Comparison of ENCODE assay signal across 17 cellular contexts in the genomic region with DNA sequence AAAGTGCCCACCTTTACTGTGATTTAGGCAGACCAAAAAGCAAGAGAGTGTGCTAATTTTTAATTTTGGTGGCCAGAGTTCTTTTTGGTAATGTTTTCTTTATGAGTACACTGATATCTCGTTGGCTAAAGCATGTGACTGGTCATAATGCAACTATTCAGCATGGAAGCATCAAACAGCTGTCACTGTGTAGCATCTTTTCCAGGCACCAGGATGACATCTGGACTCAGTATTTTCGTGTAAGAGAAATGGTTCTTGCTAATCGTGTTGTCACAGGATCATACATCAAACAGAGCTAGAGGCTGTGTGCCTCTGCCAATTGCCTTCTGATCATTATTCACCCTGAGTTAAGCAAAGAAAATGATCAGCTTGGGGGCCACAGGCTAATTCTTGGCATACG.
DNase-seq lines count a peak whose midpoint lies in the region; TF ChIP-seq lines count a peak whose summit lies in the region.
"Had no signal": no experiment of that assay in that cellular context is flagged by ENCODE, and none has a peak within 500 bp of the region (broad histone marks: within the 10 kb centered on the region; RNA-seq: fewer than 3 reads in every experiment).

No MANE protein-coding gene starts in this region.

- no peak overlapping the region for H3K4me3 ChIP-seq in cardiac fibroblast (replicated peaks in 1 of 2; ENCODE audit: low read depth in 2 of 2, low read length in 2 of 2)
- H3K4me3 ChIP-seq in thyroid gland (replicated peaks in 1 of 3) = no peak overlapping the region
- H3K4me3 ChIP-seq: BLaER1 treated with 17β-estradiol and CSF1 and Interleukin-3, amounts not matched to agents 10 nM and 100 nM; right lobe of liver; SJCRH30; tibial artery had no signal

- H3K27ac ChIP-seq in thyroid gland = no peak overlapping the region
- H3K27ac ChIP-seq: BLaER1 treated with 17β-estradiol and CSF1 and Interleukin-3, amounts not matched to agents 10 nM and 100 nM; epithelial cell of prostate; right lobe of liver; SJCRH30; tibial artery had no signal

- intact Hi-C loops in thyroid gland (cut with DNase I) = no loop called here

- H3K36me3 ChIP-seq in thyroid gland = no peaks in the 10 kb centered on the region
- H3K36me3 ChIP-seq: right lobe of liver, SJCRH30, tibial artery had no signal

- no peaks in the 10 kb centered on the region for H3K9me3 ChIP-seq in thyroid gland
- H3K9me3 ChIP-seq: right lobe of liver, SJCRH30, tibial artery had no signal

- TF ChIP-seq CTCF in cardiac fibroblast (IDR thresholded peaks at IDR 0.05; ENCODE audit: low read depth, low read length) (no peak), thyroid gland (IDR thresholded peaks at IDR 0.05) (no peak)

- 83 to 85% methylated on average over 4 of the region's 4 CpGs for WGBS in thyroid gland, 2 donors

- no peaks in the 10 kb centered on the region for H3K4me1 ChIP-seq in thyroid gland
- H3K4me1 ChIP-seq: right lobe of liver had no signal

- no peaks in the 10 kb centered on the region for H3K27me3 ChIP-seq in thyroid gland
- H3K27me3 ChIP-seq: BLaER1 treated with 17β-estradiol and CSF1 and Interleukin-3, amounts not matched to agents 10 nM and 100 nM; right lobe of liver; SJCRH30; tibial artery had no signal

- peak; percentile 44 for DNase-seq in GM04503 (ENCODE audit: low read depth)
- peak; percentile 28 to 79 for DNase-seq in NCI-H446 (lab: John Stamatoyannopoulos, UW)
- DNase-seq in cardiac fibroblast (ENCODE audit: low read depth in 2 of 2) = peak; percentile 40 to 67
- peak; percentile 72 for DNase-seq in pons (ENCODE audit: low spot score)
- DNase-seq in thyroid gland = no peak
- no peak for DNase-seq in DMS79 (lab: John Stamatoyannopoulos, UW)
- DNase-seq in NCI-H226 = no peak
- DNase-seq: activated CD4-positive, alpha-beta T cell treated with anti-CD3 and anti-CD28 coated beads for 1 hour; kidney; nucleus accumbens; right lobe of liver; SJCRH30; stimulated activated CD4-positive, alpha-beta T cell treated with anti-CD3 and anti-CD28 coated beads, Interleukin-4, amount 100 ng/mL, for 4 hours; T-helper 9 cell; tibial artery had no signal

- TF ChIP-seq POLR2A in thyroid gland (IDR thresholded peaks at IDR 0.05) = no peak

Comparison
In these comparisons a context has a peak if more than half of its experiments do, and no peak if none do; other contexts are left out.
1. DNase-seq: peak in GM04503 (single experiment), NCI-H446 (2 of 2), cardiac fibroblast (2 of 2) and pons (single experiment); none in thyroid gland (0 of 2), DMS79 (single experiment) and NCI-H226 (single experiment).